8 cellular contexts compared by ENCODE assay signal in genomic region chr16:26680671-26681070, GRCh38.
"Had no signal": no experiment of that assay in that cellular context is flagged by ENCODE, and none has a peak within 500 bp of the region (broad histone marks: within the 10 kb centered on the region; RNA-seq: fewer than 3 reads in every experiment).

No MANE protein-coding gene starts in this region.

- H3K4me3 Mint-ChIP-seq: GM23338, H9 had no signal

- H3K27ac Mint-ChIP-seq: GM23338, H9 had no signal

- H3K9me3 Mint-ChIP-seq: H9 had no signal

- H3K4me3 ChIP-seq: GM23338, K562 had no signal

- DNase-seq: H9, HCEC 1CT, IMR-90 had no signal

- H3K4me1 Mint-ChIP-seq: GM23338, H9 had no signal

- FAIRE-seq: H1, H54, HTR-8/SVneo, K562 had no signal

- ATAC-seq: GM23338, K562 had no signal
